In the genomic region with DNA sequence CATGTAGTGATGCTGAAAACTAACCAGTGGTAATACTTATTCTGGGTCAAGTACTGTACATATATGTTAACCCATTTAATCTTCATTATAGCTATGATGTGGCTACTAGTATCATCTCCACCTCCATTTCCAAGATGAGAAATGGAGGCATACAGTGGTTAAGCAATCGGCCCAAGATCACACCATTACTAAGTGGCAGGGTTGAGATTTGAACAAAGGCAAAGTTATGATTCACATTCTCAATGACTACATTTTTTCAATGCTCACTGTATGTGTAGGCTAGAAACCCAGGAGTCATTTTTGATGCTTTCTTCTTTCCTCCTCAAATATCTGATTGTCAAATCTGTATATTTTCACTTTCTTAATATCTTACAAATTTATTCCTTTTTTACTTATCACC, we compare ENCODE assay signal across 32 cellular contexts. TPM values are rescaled to one million over a fixed set of nuclear protein-coding genes. Genes with fewer than 3 reads are reported as not detected.
"Had no signal": no experiment of that assay in that cellular context is flagged by ENCODE, and none has a peak within 500 bp of the region (broad histone marks: within the 10 kb centered on the region; RNA-seq: fewer than 3 reads in every experiment).

No MANE protein-coding gene starts in this region.

- DNase-seq: activated CD4-positive, alpha-beta memory T cell treated with anti-CD3 and anti-CD28 coated beads, Interleukin-2, amount 10 ng/mL, durations not matched to agents 7 days and 5 days; activated CD4-positive, alpha-beta T cell treated with anti-CD3 and anti-CD28 coated beads for 1 hour; activated CD4-positive, alpha-beta T cell treated with anti-CD3 and anti-CD28 coated beads for 4 hours; activated CD4-positive, alpha-beta T cell treated with anti-CD3 and anti-CD28 coated beads, Interleukin-2, amount 10 ng/mL, durations not matched to agents 7 days and 5 days; activated CD4-positive, alpha-beta T cell treated with anti-CD3 and anti-CD28 coated beads, Interleukin-2, amount 50 U/mL, for 4 hours; activated CD8-positive, alpha-beta memory T cell treated with anti-CD3 and anti-CD28 coated beads, Interleukin-2, amount 50 U/mL, for 48 hours; activated gamma-delta T cell; activated naive CD4-positive, alpha-beta T cell; activated naive CD4-positive, alpha-beta T cell treated with anti-CD3 and anti-CD28 coated beads, Interleukin-2, amount 10 ng/mL, durations not matched to agents 7 days and 5 days; activated naive CD8-positive, alpha-beta T cell treated with anti-CD3 and anti-CD28 coated beads, Interleukin-2, amount 10 ng/mL, durations not matched to agents 7 days and 5 days; activated T-cell treated with anti-CD3 and anti-CD28 coated beads for 4 hours; activated T-cell treated with anti-CD3 and anti-CD28 coated beads, Interleukin-2, amount 50 U/mL, for 24 hours; activated T-cell treated with anti-CD3 and anti-CD28 coated beads, Interleukin-2, amount 50 U/mL, for 72 hours; amniotic stem cell; anterior cingulate cortex; brain microvascular endothelial cell; caudate nucleus; colonic mucosa; effector CD8-positive, alpha-beta T cell; foreskin fibroblast; gastrocnemius medialis; glutamatergic neuron; heart left ventricle; T-helper 2 cell had no signal

- H3K27ac Mint-ChIP-seq: activated CD4-positive, alpha-beta memory T cell treated with anti-CD3 and anti-CD28 coated beads, Interleukin-2, amount 10 ng/mL, durations not matched to agents 7 days and 5 days; activated CD4-positive, alpha-beta T cell treated with anti-CD3 and anti-CD28 coated beads, Interleukin-2, amount 10 ng/mL, durations not matched to agents 7 days and 5 days; activated naive CD4-positive, alpha-beta T cell treated with anti-CD3 and anti-CD28 coated beads, Interleukin-2, amount 10 ng/mL, durations not matched to agents 7 days and 5 days; activated naive CD4-positive, alpha-beta T cell treated with anti-CD3 and anti-CD28 coated beads, Interleukin-2, amount 50 U/mL, for 72 hours; activated naive CD8-positive, alpha-beta T cell treated with anti-CD3 and anti-CD28 coated beads, Interleukin-2, amount 10 ng/mL, durations not matched to agents 7 days and 5 days; activated T-cell treated with anti-CD3 and anti-CD28 coated beads, Interleukin-2, amount 50 U/mL, for 24 hours; activated T-cell treated with anti-CD3 and anti-CD28 coated beads, Interleukin-2, amount 50 U/mL, for 72 hours; WTC11 had no signal

- H3K4me3 ChIP-seq: colonic mucosa, gastrocnemius medialis, heart left ventricle had no signal

- H3K4me3 Mint-ChIP-seq: activated CD4-positive, alpha-beta memory T cell treated with anti-CD3 and anti-CD28 coated beads, Interleukin-2, amount 10 ng/mL, durations not matched to agents 7 days and 5 days; activated CD4-positive, alpha-beta T cell treated with anti-CD3 and anti-CD28 coated beads, Interleukin-2, amount 10 ng/mL, durations not matched to agents 7 days and 5 days; activated naive CD4-positive, alpha-beta T cell treated with anti-CD3 and anti-CD28 coated beads, Interleukin-2, amount 10 ng/mL, durations not matched to agents 7 days and 5 days; activated naive CD8-positive, alpha-beta T cell treated with anti-CD3 and anti-CD28 coated beads, Interleukin-2, amount 10 ng/mL, durations not matched to agents 7 days and 5 days; activated T-cell treated with anti-CD3 and anti-CD28 coated beads, Interleukin-2, amount 50 U/mL, for 24 hours; activated T-cell treated with anti-CD3 and anti-CD28 coated beads, Interleukin-2, amount 50 U/mL, for 72 hours; WTC11 had no signal

- H3K36me3 Mint-ChIP-seq: activated naive CD4-positive, alpha-beta T cell treated with anti-CD3 and anti-CD28 coated beads, Interleukin-2, amount 10 ng/mL, durations not matched to agents 7 days and 5 days; activated naive CD8-positive, alpha-beta T cell treated with anti-CD3 and anti-CD28 coated beads, Interleukin-2, amount 10 ng/mL, durations not matched to agents 7 days and 5 days had no signal

- H3K27me3 ChIP-seq: brain microvascular endothelial cell, colonic mucosa, gastrocnemius medialis, heart left ventricle had no signal

- H3K36me3 ChIP-seq: brain microvascular endothelial cell, colonic mucosa, gastrocnemius medialis, heart left ventricle had no signal

- H3K4me1 ChIP-seq: colonic mucosa, gastrocnemius medialis, heart left ventricle had no signal

- FAIRE-seq: astrocyte, endometrium, endothelial cell of umbilical vein had no signal

- H3K27ac ChIP-seq: brain microvascular endothelial cell, colonic mucosa, gastrocnemius medialis, heart left ventricle, VCaP had no signal

- ATAC-seq: activated naive CD4-positive, alpha-beta T cell treated with anti-CD3 and anti-CD28 coated beads, Interleukin-2, amount 50 U/mL, for 72 hours; esophagus mucosa; gastrocnemius medialis; heart left ventricle; WTC11 had no signal

- H3K4me1 Mint-ChIP-seq: activated CD4-positive, alpha-beta memory T cell treated with anti-CD3 and anti-CD28 coated beads, Interleukin-2, amount 10 ng/mL, durations not matched to agents 7 days and 5 days; activated CD4-positive, alpha-beta T cell treated with anti-CD3 and anti-CD28 coated beads, Interleukin-2, amount 10 ng/mL, durations not matched to agents 7 days and 5 days; activated naive CD4-positive, alpha-beta T cell treated with anti-CD3 and anti-CD28 coated beads, Interleukin-2, amount 10 ng/mL, durations not matched to agents 7 days and 5 days; activated naive CD8-positive, alpha-beta T cell treated with anti-CD3 and anti-CD28 coated beads, Interleukin-2, amount 10 ng/mL, durations not matched to agents 7 days and 5 days; WTC11 had no signal

- H3K9me3 Mint-ChIP-seq: activated CD4-positive, alpha-beta memory T cell treated with anti-CD3 and anti-CD28 coated beads, Interleukin-2, amount 10 ng/mL, durations not matched to agents 7 days and 5 days; activated naive CD8-positive, alpha-beta T cell treated with anti-CD3 and anti-CD28 coated beads, Interleukin-2, amount 10 ng/mL, durations not matched to agents 7 days and 5 days had no signal

- H3K27me3 Mint-ChIP-seq: activated CD4-positive, alpha-beta memory T cell treated with anti-CD3 and anti-CD28 coated beads, Interleukin-2, amount 10 ng/mL, durations not matched to agents 7 days and 5 days; activated CD4-positive, alpha-beta T cell treated with anti-CD3 and anti-CD28 coated beads, Interleukin-2, amount 10 ng/mL, durations not matched to agents 7 days and 5 days; activated naive CD4-positive, alpha-beta T cell treated with anti-CD3 and anti-CD28 coated beads, Interleukin-2, amount 10 ng/mL, durations not matched to agents 7 days and 5 days; activated naive CD8-positive, alpha-beta T cell treated with anti-CD3 and anti-CD28 coated beads, Interleukin-2, amount 10 ng/mL, durations not matched to agents 7 days and 5 days; activated T-cell treated with anti-CD3 and anti-CD28 coated beads, Interleukin-2, amount 50 U/mL, for 24 hours had no signal

- H3K9me3 ChIP-seq: colonic mucosa, gastrocnemius medialis had no signal

RNA-seq across cellular contexts. Expression of a gene that starts 30.2 kb away (rescaled TPM):
- total RNA-seq: activated CD4-positive, alpha-beta memory T cell treated with anti-CD3 and anti-CD28 coated beads, Interleukin-2, amount 10 ng/mL, durations not matched to agents 7 days and 5 days; activated CD4-positive, alpha-beta T cell treated with anti-CD3 and anti-CD28 coated beads, Interleukin-2, amount 10 ng/mL, durations not matched to agents 7 days and 5 days; activated T-cell treated with anti-CD3 and anti-CD28 coated beads, Interleukin-2, amount 50 U/mL, for 72 hours; T-helper 1 cell treated with Interleukin-12 subunit alpha and Interleukin-12 subunit beta and Interleukin-4 antibody, amounts not matched to agents 30 ng/mL and 1 ng/mL, for 36 hours had no signal
